Comparison of ENCODE assay signal across 36 cellular contexts in genomic region chr11:3635641-3636375, GRCh38. TPM values are rescaled to one million over a fixed set of nuclear protein-coding genes. Genes with fewer than 3 reads are reported as not detected.
"Had no signal": no experiment of that assay in that cellular context is flagged by ENCODE, and none has a peak within 500 bp of the region (broad histone marks: within the 10 kb centered on the region; RNA-seq: fewer than 3 reads in every experiment).

No MANE protein-coding gene starts in this region.

- DNase-seq: activated B cell treated with CpG ODN at 0.5 μM for 24 hours; activated CD4-positive, alpha-beta memory T cell treated with anti-CD3 and anti-CD28 coated beads for 36 hours; activated CD4-positive, alpha-beta T cell treated with anti-CD3 and anti-CD28 coated beads for 4 hours; activated CD4-positive, alpha-beta T cell treated with anti-CD3 and anti-CD28 coated beads, Interleukin-2, amount 50 U/mL, for 1 hour; activated CD4-positive, CD25-positive, alpha-beta regulatory T cell treated with anti-CD3 and anti-CD28 coated beads, Interleukin-2, amount 50 U/mL, for 72 hours; activated CD8-positive, alpha-beta memory T cell treated with anti-CD3 and anti-CD28 coated beads, Interleukin-2, amount 50 U/mL, for 4 hours; activated effector memory CD4-positive, alpha-beta T cell treated with Interleukin-2 at 50 U/mL for 16 hours; activated naive CD4-positive, alpha-beta T cell; activated naive CD4-positive, alpha-beta T cell treated with anti-CD3 and anti-CD28 coated beads, Interleukin-2, amount 50 U/mL, for 16 hours; activated naive CD8-positive, alpha-beta T cell treated with anti-CD3 and anti-CD28 coated beads, Interleukin-2, amount 10 ng/mL, durations not matched to agents 7 days and 5 days; activated T-cell treated with anti-CD3 and anti-CD28 coated beads for 4 hours; activated T-cell treated with anti-CD3 and anti-CD28 coated beads, Interleukin-2, amount 50 U/mL, for 4 hours; amygdala; Kasumi-1; KBM-7; MG63; NCI-H1048; NCI-H1105 treated with DMSO at 0.1 percent for 48 hours; NCI-H1436 treated with DMSO at 0.1 percent for 48 hours; NCI-H1694 treated with DMSO at 0.1 percent for 48 hours; NCI-H2029; NCI-H345; NCI-H524 treated with DMSO at 0.1 percent for 48 hours; SHP77; SJCRH30; T-cell; T-helper 17 cell; T-helper 9 cell had no signal

- H3K27me3 ChIP-seq: ascending aorta, cardiac muscle cell, MG63, SJCRH30 had no signal

- H3K9me3 Mint-ChIP-seq: activated B cell treated with CpG ODN at 0.5 μM for 24 hours; activated CD4-positive, alpha-beta memory T cell treated with anti-CD3 and anti-CD28 coated beads for 36 hours; activated naive CD8-positive, alpha-beta T cell treated with anti-CD3 and anti-CD28 coated beads, Interleukin-2, amount 10 ng/mL, durations not matched to agents 7 days and 5 days; activated T-cell treated with anti-CD3 and anti-CD28 coated beads, Interleukin-2, amount 50 U/mL, for 4 hours; activated T-helper 1 cell treated with anti-CD3 and anti-CD28 coated beads, Interleukin-12 subunit alpha, Interleukin-12 subunit beta, Interleukin-2, Interleukin-4 antibody, amounts not matched to agents 30 ng/mL and 10 ng/mL and 1 ng/mL, durations not matched to agents 14 hours and 24 hours and 36 hours; central memory CD8-positive, alpha-beta T cell; T-cell had no signal

- H3K36me3 ChIP-seq: ascending aorta, cardiac muscle cell, MG63, SJCRH30 had no signal

- H3K27ac ChIP-seq: ascending aorta, cardiac muscle cell, SJCRH30, SK-N-MC, VCaP had no signal

- H3K27ac Mint-ChIP-seq: activated B cell treated with CpG ODN at 0.5 μM for 24 hours; activated CD4-positive, alpha-beta memory T cell treated with anti-CD3 and anti-CD28 coated beads for 36 hours; activated naive CD8-positive, alpha-beta T cell treated with anti-CD3 and anti-CD28 coated beads, Interleukin-2, amount 10 ng/mL, durations not matched to agents 7 days and 5 days; activated T-helper 1 cell treated with anti-CD3 and anti-CD28 coated beads, Interleukin-12 subunit alpha, Interleukin-12 subunit beta, Interleukin-2, Interleukin-4 antibody, amounts not matched to agents 30 ng/mL and 10 ng/mL and 1 ng/mL, durations not matched to agents 14 hours and 24 hours and 36 hours; T-cell; T-helper 17 cell had no signal

- H3K9me3 ChIP-seq: ascending aorta, MG63, SJCRH30 had no signal

- H3K27me3 Mint-ChIP-seq: activated CD4-positive, alpha-beta memory T cell treated with anti-CD3 and anti-CD28 coated beads for 36 hours; T-cell had no signal

- H3K4me3 Mint-ChIP-seq: activated B cell treated with CpG ODN at 0.5 μM for 24 hours; activated CD4-positive, alpha-beta memory T cell treated with anti-CD3 and anti-CD28 coated beads for 36 hours; activated naive CD8-positive, alpha-beta T cell treated with anti-CD3 and anti-CD28 coated beads, Interleukin-2, amount 10 ng/mL, durations not matched to agents 7 days and 5 days; activated T-cell treated with anti-CD3 and anti-CD28 coated beads, Interleukin-2, amount 50 U/mL, for 4 hours; activated T-helper 1 cell treated with anti-CD3 and anti-CD28 coated beads, Interleukin-12 subunit alpha, Interleukin-12 subunit beta, Interleukin-2, Interleukin-4 antibody, amounts not matched to agents 30 ng/mL and 10 ng/mL and 1 ng/mL, durations not matched to agents 14 hours and 24 hours and 36 hours; central memory CD8-positive, alpha-beta T cell; T-cell; T-helper 17 cell had no signal

- H3K4me1 ChIP-seq: ascending aorta, SJCRH30 had no signal

- H3K4me1 Mint-ChIP-seq: activated B cell treated with CpG ODN at 0.5 μM for 24 hours; activated naive CD8-positive, alpha-beta T cell treated with anti-CD3 and anti-CD28 coated beads, Interleukin-2, amount 10 ng/mL, durations not matched to agents 7 days and 5 days; central memory CD8-positive, alpha-beta T cell; T-cell had no signal

- H3K4me3 ChIP-seq: ascending aorta, cardiac muscle cell, MG63, SJCRH30, SK-N-MC had no signal

- H3K36me3 Mint-ChIP-seq: activated CD4-positive, alpha-beta memory T cell treated with anti-CD3 and anti-CD28 coated beads for 36 hours; activated naive CD8-positive, alpha-beta T cell treated with anti-CD3 and anti-CD28 coated beads, Interleukin-2, amount 10 ng/mL, durations not matched to agents 7 days and 5 days; T-cell had no signal

RNA-seq across cellular contexts. Expression of gene ART5, which starts 6.0 kb away (rescaled TPM):
- total RNA-seq: activated B cell treated with CpG ODN at 0.5 μM for 24 hours; activated CD4-positive, alpha-beta memory T cell treated with anti-CD3 and anti-CD28 coated beads for 36 hours; activated naive CD8-positive, alpha-beta T cell treated with anti-CD3 and anti-CD28 coated beads, Interleukin-2, amount 10 ng/mL, durations not matched to agents 7 days and 5 days; activated T-cell treated with anti-CD3 and anti-CD28 coated beads, Interleukin-2, amount 50 U/mL, for 4 hours; activated T-helper 1 cell treated with anti-CD3 and anti-CD28 coated beads, Interleukin-12 subunit alpha, Interleukin-12 subunit beta, Interleukin-2, Interleukin-4 antibody, amounts not matched to agents 30 ng/mL and 10 ng/mL and 1 ng/mL, durations not matched to agents 14 hours and 24 hours and 36 hours; ascending aorta; NCI-H460; RPMI7951; SJCRH30; T-cell; T-helper 17 cell had no signal

RNA-seq across cellular contexts. Expression of gene ART1, which starts 9.1 kb away (rescaled TPM):
- total RNA-seq: activated B cell treated with CpG ODN at 0.5 μM for 24 hours; activated CD4-positive, alpha-beta memory T cell treated with anti-CD3 and anti-CD28 coated beads for 36 hours; activated naive CD8-positive, alpha-beta T cell treated with anti-CD3 and anti-CD28 coated beads, Interleukin-2, amount 10 ng/mL, durations not matched to agents 7 days and 5 days; activated T-cell treated with anti-CD3 and anti-CD28 coated beads, Interleukin-2, amount 50 U/mL, for 4 hours; activated T-helper 1 cell treated with anti-CD3 and anti-CD28 coated beads, Interleukin-12 subunit alpha, Interleukin-12 subunit beta, Interleukin-2, Interleukin-4 antibody, amounts not matched to agents 30 ng/mL and 10 ng/mL and 1 ng/mL, durations not matched to agents 14 hours and 24 hours and 36 hours; NCI-H460; RPMI7951; SJCRH30; T-cell; T-helper 17 cell had no signal

RNA-seq across cellular contexts. Expression of gene CHRNA10, which starts 35.4 kb away (rescaled TPM):
- total RNA-seq: ascending aorta had no signal
